In genomic region chr5:132979976-132980375, GRCh38 we compare ENCODE assay signal across 21 cellular contexts. TPM values are rescaled to one million over a fixed set of nuclear protein-coding genes. Genes with fewer than 3 reads are reported as not detected.
DNase-seq lines count a peak whose midpoint lies in the region; ATAC-seq, FAIRE-seq and TF ChIP-seq lines count a peak whose summit lies in the region.
"Had no signal": no experiment of that assay in that cellular context is flagged by ENCODE, and none has a peak within 500 bp of the region (broad histone marks: within the 10 kb centered on the region; RNA-seq: fewer than 3 reads in every experiment).

No MANE protein-coding gene starts in this region.

- no peaks in the 10 kb centered on the region for H3K36me3 Mint-ChIP-seq in CD14-positive monocyte
- H3K36me3 Mint-ChIP-seq: CD4-positive, CD25-positive, alpha-beta regulatory T cell had no signal

- no peak for TF ChIP-seq RAD21 in K562 (CRISPR knock-in tag; conservative IDR thresholded peaks at IDR 0.05 in 1 of 2, IDR thresholded peaks at IDR 0.05 in 1 of 2)

- no peak for ATAC-seq in K562
- ATAC-seq: A549 had no signal

- H3K9me3 ChIP-seq in HEK293 (ENCODE audit: control insufficient read depth, insufficient read depth, low read depth, low read length), result no peaks in the 10 kb centered on the region
- no peaks in the 10 kb centered on the region for H3K9me3 ChIP-seq in K562 (replicated peaks; ENCODE audit: control insufficient read depth, insufficient read depth, low read depth, low read length)
- peaks cover 10% of the 10 kb centered on the region for H3K9me3 ChIP-seq in left ventricle myocardium inferior (replicated peaks)

- WGBS in K562 (ENCODE audit: insufficient coverage, low coverage, missing lambda C conversion rate), result 22% methylated on average over 2 of the region's 2 CpGs

- intact Hi-C loops in CD14-positive monocyte (cut with micrococcal nuclease), result no loop called here
- intact Hi-C loops in K562 (cut with micrococcal nuclease), result no loop called here
- intact Hi-C loops in left ventricle myocardium inferior (cut with micrococcal nuclease), result no loop called here

- no peak overlapping the region for H3K9ac ChIP-seq in K562 (ENCODE audit: insufficient read depth in 1 of 2, low read depth in 2 of 2, low read length in 2 of 2)
- H3K9ac ChIP-seq: BLaER1 treated with 17β-estradiol and CSF1 and Interleukin-3, amounts not matched to agents 10 nM and 100 nM had no signal

- no peak overlapping the region for H2AFZ ChIP-seq in K562 (ENCODE audit: low read depth, low read length)

- H3K4me2 ChIP-seq in K562 (ENCODE audit: insufficient read depth, low read length), result no peak overlapping the region
- H3K4me2 ChIP-seq: A549 had no signal

- TF ChIP-seq EP300 in K562 (IDR thresholded peaks at IDR 0.05; ENCODE audit: low read length), result no peak

- TF ChIP-seq CTCF in CD14-positive monocyte (IDR thresholded peaks at IDR 0.05), result no peak
- no peak for TF ChIP-seq CTCF in HEK293 (tag by site-specific recombination; IDR thresholded peaks at IDR 0.05)
- no peak for TF ChIP-seq CTCF in K562 (IDR thresholded peaks at IDR 0.05 in 2 of 3, conservative IDR thresholded peaks at IDR 0.05 in 1 of 3; ENCODE audit: insufficient read depth in 2 of 3, low read depth in 1 of 3, low read length in 3 of 3)
- TF ChIP-seq CTCF in left ventricle myocardium inferior (IDR thresholded peaks at IDR 0.05; ENCODE audit: borderline replicate concordance), result no peak

- H3K4me3 ChIP-seq in HEK293 (ENCODE audit: low read depth, low read length), result no peak overlapping the region
- no peak overlapping the region for H3K4me3 ChIP-seq in K562
- H3K4me3 ChIP-seq in left ventricle myocardium inferior, result no peak overlapping the region
- H3K4me3 ChIP-seq: A549; BLaER1 treated with 17β-estradiol and CSF1 and Interleukin-3, amounts not matched to agents 10 nM and 100 nM had no signal

- no peaks in the 10 kb centered on the region for H4K20me1 ChIP-seq in K562 (replicated peaks; ENCODE audit: control insufficient read depth, insufficient read depth, low read length)
- H4K20me1 ChIP-seq: BLaER1 treated with 17β-estradiol and CSF1 and Interleukin-3, amounts not matched to agents 10 nM and 100 nM had no signal

- in situ Hi-C loops in K562 (cut with MboI), result no loop called here

- H3K27me3 ChIP-seq in K562 (ENCODE audit: control insufficient read depth in 2 of 2, insufficient read depth in 2 of 2, low read length in 2 of 2) (no peaks in the 10 kb centered on the region), left ventricle myocardium inferior (ENCODE audit: low read depth) (no peaks in the 10 kb centered on the region)
- H3K27me3 ChIP-seq: BLaER1 treated with 17β-estradiol and CSF1 and Interleukin-3, amounts not matched to agents 10 nM and 100 nM had no signal

- CTCF ChIA-PET in HEK293 (lab: Yijun Ruan, JAX) (no interaction called here), K562 (lab: Yijun Ruan, JAX; ENCODE audit: low intra/inter-chr PET ratio) (no interaction called here)

- no peaks in the 10 kb centered on the region for H3K4me1 ChIP-seq in HEK293 (ENCODE audit: control insufficient read depth, insufficient read depth, low read length)
- H3K4me1 ChIP-seq in K562 (replicated peaks in 1 of 2; ENCODE audit: control insufficient read depth in 2 of 2, insufficient read depth in 2 of 2, low read length in 2 of 2), result no peaks in the 10 kb centered on the region; a peak in 1 of 5 replicates
- H3K4me1 ChIP-seq in left ventricle myocardium inferior, result no peaks in the 10 kb centered on the region
- H3K4me1 ChIP-seq: A549, Caco-2 had no signal

- H3K4me1 Mint-ChIP-seq in CD14-positive monocyte, result peaks cover 9% of the 10 kb centered on the region
- H3K4me1 Mint-ChIP-seq: B cell; CD4-positive, alpha-beta memory T cell; CD4-positive, CD25-positive, alpha-beta regulatory T cell; CD8-positive, alpha-beta memory T cell had no signal

- H3K27ac Mint-ChIP-seq in CD14-positive monocyte, result peak overlapping the region; percentile 25 to 82 (median 57)
- H3K27ac Mint-ChIP-seq: B cell; CD4-positive, alpha-beta memory T cell; CD4-positive, CD25-positive, alpha-beta regulatory T cell; CD8-positive, alpha-beta memory T cell had no signal

- no peak for FAIRE-seq in K562 (lab: Jason Lieb, UNC)
- FAIRE-seq: A549, D721Med, G401.6, GM12891, GM19239 had no signal

- H3K9me3 Mint-ChIP-seq in CD14-positive monocyte, result peaks cover 7 to 33% (median 23%) of the 10 kb centered on the region in 7 donors

- DNase-seq in CD14-positive monocyte (ENCODE audit: low spot score), result no peak
- no peak for DNase-seq in K562 (ENCODE audit: extremely low read depth in 1 of 4, low spot score in 3 of 4)
- DNase-seq in left ventricle myocardium inferior, result no peak
- DNase-seq in retina, result no peak
- DNase-seq: Caco-2; Calu3; CD4-positive, alpha-beta memory T cell; CD4-positive, CD25-positive, alpha-beta regulatory T cell; CD8-positive, alpha-beta memory T cell; DMS79 treated with DMSO at 0.1 percent for 48 hours; GF-D8 had no signal

- H3K9me1 ChIP-seq in K562 (ENCODE audit: control insufficient read depth, insufficient read depth, low read length), result no peaks in the 10 kb centered on the region

- no peaks in the 10 kb centered on the region for H3K79me2 ChIP-seq in K562 (ENCODE audit: control insufficient read depth, insufficient read depth, low read length)

- POLR2A ChIA-PET in HEK293 (lab: Yijun Ruan, JAX) (no interaction called here), K562 (lab: Yijun Ruan, JAX) (interaction anchor here (0.9 kb wide), 1 partner anchor 17 kb away, joined by 4 read pairs; the partner anchor contains the start of gene AFF4)

- no peak overlapping the region for H3K4me3 Mint-ChIP-seq in CD14-positive monocyte
- H3K4me3 Mint-ChIP-seq: B cell; CD4-positive, alpha-beta memory T cell; CD4-positive, CD25-positive, alpha-beta regulatory T cell; CD8-positive, alpha-beta memory T cell had no signal

- H3K27ac ChIP-seq in HEK293 (ENCODE audit: extremely low read depth, low read depth, low read length) (no peak overlapping the region), K562 (ENCODE audit: extremely low read depth, low read depth, low read length) (no peak overlapping the region), left ventricle myocardium inferior (replicated peaks) (no peak overlapping the region)
- H3K27ac ChIP-seq: 22Rv1, A549, C4-2B had no signal

- H3K36me3 ChIP-seq in HEK293 (ENCODE audit: control insufficient read depth in 2 of 2, insufficient read depth in 1 of 2, low read length in 2 of 2), result no peaks in the 10 kb centered on the region
- H3K36me3 ChIP-seq in K562 (ENCODE audit: control insufficient read depth, insufficient read depth, low read length), result no peaks in the 10 kb centered on the region
- H3K36me3 ChIP-seq in left ventricle myocardium inferior, result no peaks in the 10 kb centered on the region
- H3K36me3 ChIP-seq: BLaER1 treated with 17β-estradiol and CSF1 and Interleukin-3, amounts not matched to agents 10 nM and 100 nM had no signal

- no peak for TF ChIP-seq POLR2A in K562 (conservative IDR thresholded peaks at IDR 0.05)

- peaks cover 0 to 4% (median 2%) of the 10 kb centered on the region in 3 donors for H3K27me3 Mint-ChIP-seq in CD14-positive monocyte (ENCODE audit: low read depth in 3 of 3)
- H3K27me3 Mint-ChIP-seq: B cell had no signal

- BruUV-seq in K562 (replicated peaks; lab: Mats Ljungman, UMichigan), result no TSS peak

TF ChIP-seq in HEK293, 187 proteins besides CTCF, POLR2A, EP300 and RAD21 (continues in another document):
- no peak for TF ChIP-seq ZNF664 (tag by site-specific recombination; IDR thresholded peaks at IDR 0.05)

TF ChIP-seq in K562, 482 proteins besides CTCF, POLR2A, EP300 and RAD21 (continues in another document):
- TF ChIP-seq ZNF76 (CRISPR knock-in tag; IDR thresholded peaks at IDR 0.05; ENCODE audit: borderline replicate concordance), result no peak

RNA-seq across cellular contexts. Expression of gene AFF4, which starts 16.5 kb away (rescaled TPM):
- polyA plus RNA-seq in CD14-positive monocyte (10 to 100 TPM in 1 of 2 donors, 1 to 10 TPM in 1; 9.7 to 17.6 TPM), K562 (2011; rRNA removed) (14.2 and 20.7 TPM in 2 replicates), K562 (2014; fragmentation: Illumina TruSeq; extraction: Trizol) (17.0 and 19.6 TPM in 2 replicates), K562 (2014; fragmentation: Nextera tagmentation; extraction: Ambion mirVana) (1 to 10 TPM; 1.7 to 3.6 TPM), K562 (2014; rRNA removed) (7.9 and 9.0 TPM in 2 replicates)
- 90.2 and 159 TPM in 2 replicates for total RNA-seq in K562 (2011; cell fraction: chromatin; rRNA removed; ENCODE audit: low replicate concordance)
- total RNA-seq in K562 (2011; cell fraction: nucleolus; rRNA removed), result 22.8 and 25.4 TPM in 2 replicates
- total RNA-seq in K562 (2011; cell fraction: nucleoplasm; rRNA removed), result 48.5 and 81.4 TPM in 2 replicates
- total RNA-seq in K562 (2014; rRNA removed) (9.9 and 11.3 TPM in 2 replicates), K562 (2014; rRNA removed; fragmentation: Illumina TruSeq; extraction: Trizol) (19.9 and 21.4 TPM in 2 replicates), K562 (2015; rRNA removed; fragmentation: Illumina TruSeq; extraction: Trizol) (17.9 and 18.9 TPM in 2 replicates), K562 (2021) (22.5 and 25.8 TPM in 2 replicates), left ventricle myocardium inferior (32.1 TPM)
- 8.5 and 10.0 TPM in 2 replicates for polyA plus RNA-seq in K562 (2011; cell fraction: cytosol; rRNA removed)
- 28.6 and 30.9 TPM in 2 replicates for polyA plus RNA-seq in K562 (2011; cell fraction: nucleus; rRNA removed)
- 12.1 and 17.1 TPM in 2 replicates for polyA plus RNA-seq in K562 (2012)
- 36.7 and 38.9 TPM in 2 replicates for polyA minus RNA-seq in K562 (2011; rRNA and poly(A)+ RNA removed)
- 21.8 and 26.6 TPM in 2 replicates for polyA minus RNA-seq in K562 (2011; cell fraction: cytosol; rRNA and poly(A)+ RNA removed)
- polyA minus RNA-seq in K562 (2011; cell fraction: nucleus; rRNA and poly(A)+ RNA removed), result 20.3 and 38.2 TPM in 2 replicates

RNA-seq across cellular contexts. Expression of gene ZCCHC10, which starts 46.4 kb away (rescaled TPM):
- polyA plus RNA-seq in CD14-positive monocyte (10 to 100 TPM; 45.3 to 52.7 TPM), K562 (2011; rRNA removed) (78.7 and 85.1 TPM in 2 replicates), K562 (2014; fragmentation: Illumina TruSeq; extraction: Trizol) (58.4 and 69.8 TPM in 2 replicates), K562 (2014; fragmentation: Nextera tagmentation; extraction: Ambion mirVana) (100 to 1,000 TPM; 144 to 146 TPM), K562 (2014; rRNA removed) (46.6 and 47.2 TPM in 2 replicates)
- 5.5 and 11.3 TPM in 2 replicates for total RNA-seq in K562 (2011; cell fraction: chromatin; rRNA removed; ENCODE audit: low replicate concordance)
- 8.7 and 9.8 TPM in 2 replicates for total RNA-seq in K562 (2011; cell fraction: nucleolus; rRNA removed)
- 9.6 and 10.3 TPM in 2 replicates for total RNA-seq in K562 (2011; cell fraction: nucleoplasm; rRNA removed)
- total RNA-seq in K562 (2014; rRNA removed) (11.9 and 15.4 TPM in 2 replicates), K562 (2014; rRNA removed; fragmentation: Illumina TruSeq; extraction: Trizol) (51.8 and 65.9 TPM in 2 replicates), K562 (2015; rRNA removed; fragmentation: Illumina TruSeq; extraction: Trizol) (43.6 and 45.5 TPM in 2 replicates), K562 (2021) (34.9 and 37.6 TPM in 2 replicates), left ventricle myocardium inferior (18.7 TPM)
- polyA plus RNA-seq in K562 (2011; cell fraction: cytosol; rRNA removed), result 43.7 and 46.9 TPM in 2 replicates
- 15.9 and 16.3 TPM in 2 replicates for polyA plus RNA-seq in K562 (2011; cell fraction: nucleus; rRNA removed)
- 43.2 and 76.9 TPM in 2 replicates for polyA plus RNA-seq in K562 (2012)
- 27.9 and 30.5 TPM in 2 replicates for polyA minus RNA-seq in K562 (2011; rRNA and poly(A)+ RNA removed)
- polyA minus RNA-seq in K562 (2011; cell fraction: cytosol; rRNA and poly(A)+ RNA removed), result 15.1 and 15.7 TPM in 2 replicates
- polyA minus RNA-seq in K562 (2011; cell fraction: nucleus; rRNA and poly(A)+ RNA removed), result 1.6 and 5.8 TPM in 2 replicates
